Comparison of ENCODE assay signal across 1 cellular context in genomic region chr19:11942008-11942842, GRCh38.
A peak's percentile ranks its signal among the peaks of the same experiment; 100 is the strongest.
TF ChIP-seq lines count a peak whose summit lies in the region.

No MANE protein-coding gene starts in this region.

TF ChIP-seq in HepG2, 621 proteins besides CTCF, POLR2A, EP300 and RAD21:
- TF ChIP-seq ZNF124 (CRISPR knock-in tag; IDR thresholded peaks at IDR 0.05) (peak; percentile 99), ZNF614 (CRISPR knock-in tag; IDR thresholded peaks at IDR 0.05; ENCODE audit: borderline replicate concordance) (no peak)
